Comparison of ENCODE assay signal across 9 cellular contexts in the genomic region with DNA sequence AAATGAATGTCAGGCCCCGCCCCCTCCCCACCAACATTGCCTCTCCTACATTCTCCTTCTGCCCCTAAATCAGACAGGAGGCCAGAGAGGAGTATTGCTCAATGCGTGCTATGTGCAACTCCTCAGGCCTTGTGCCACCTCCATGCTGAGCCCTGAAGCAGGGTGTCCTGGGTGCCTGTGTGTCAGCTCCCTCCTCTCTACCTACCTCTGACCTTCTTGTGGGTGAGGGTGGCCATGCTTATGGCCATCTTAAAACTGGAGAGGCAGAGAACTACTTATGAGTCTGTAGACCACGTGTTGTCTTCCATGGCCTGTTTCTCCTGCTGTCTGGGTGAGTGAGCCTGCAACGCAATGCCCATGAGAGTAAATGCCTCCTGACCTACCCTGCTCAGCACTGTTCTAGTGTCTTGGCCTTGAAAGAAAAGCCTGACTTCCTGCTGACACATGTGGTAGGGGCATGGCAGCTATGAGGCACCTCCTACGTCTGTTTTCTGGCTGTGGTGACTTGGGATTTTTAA. TPM values are rescaled to one million over a fixed set of nuclear protein-coding genes. Genes with fewer than 3 reads are reported as not detected.
DNase-seq lines count a peak whose midpoint lies in the region; ATAC-seq, FAIRE-seq and TF ChIP-seq lines count a peak whose summit lies in the region.
"Had no signal": no experiment of that assay in that cellular context is flagged by ENCODE, and none has a peak within 500 bp of the region (broad histone marks: within the 10 kb centered on the region; RNA-seq: fewer than 3 reads in every experiment).

No MANE protein-coding gene starts in this region.

- H3K4me3 ChIP-seq in AG10803 (ENCODE audit: low read length) (no peak overlapping the region), PC-3 (ENCODE audit: low read length) (no peak overlapping the region), bronchial epithelial cell (ENCODE audit: low read depth, low read length) (no peak overlapping the region), mucosa of descending colon (no peak overlapping the region), WERI-Rb-1 (ENCODE audit: low read depth, low read length) (no peak overlapping the region)

- 0 out of 2 replicates have a peak, but pooled peaks have one; percentile 12 for ATAC-seq in PC-3
- ATAC-seq in mucosa of descending colon, result peak; percentile 14
- ATAC-seq in esophagus mucosa, result no peak

- no peaks in the 10 kb centered on the region for H3F3A ChIP-seq in PC-3 (ENCODE audit: low read length, unreplicated experiment)

- TF ChIP-seq CTCF in AG10803 (conservative IDR thresholded peaks at IDR 0.05; ENCODE audit: low read length) (no peak), PC-3 (conservative IDR thresholded peaks at IDR 0.05; ENCODE audit: low read depth, low read length) (no peak), bronchial epithelial cell (IDR thresholded peaks at IDR 0.05; ENCODE audit: insufficient read depth, low read length, severe bottlenecking) (no peak), mucosa of descending colon (IDR thresholded peaks at IDR 0.05) (no peak), WERI-Rb-1 (IDR thresholded peaks at IDR 0.05; ENCODE audit: low read depth, low read length) (no peak)

- H3K4me2 ChIP-seq in PC-3 (ENCODE audit: low read length), result no peak overlapping the region

- BruUV-seq in PC-3 (replicated peaks; lab: Mats Ljungman, UMichigan), result no TSS peak

- H3K27me3 ChIP-seq in PC-3 (ENCODE audit: low read length), result no peaks in the 10 kb centered on the region
- H3K27me3 ChIP-seq in bronchial epithelial cell (ENCODE audit: control insufficient read depth, insufficient read depth, low read length), result no peaks in the 10 kb centered on the region
- H3K27me3 ChIP-seq in WERI-Rb-1 (ENCODE audit: insufficient read depth, low read depth, severe bottlenecking), result no peaks in the 10 kb centered on the region

- H3K9me3 ChIP-seq in PC-3 (ENCODE audit: low read length), result no peaks in the 10 kb centered on the region
- H3K9me3 ChIP-seq in mucosa of descending colon, result no peaks in the 10 kb centered on the region
- no peaks in the 10 kb centered on the region for H3K9me3 ChIP-seq in WERI-Rb-1 (ENCODE audit: severe bottlenecking)

- no peaks in the 10 kb centered on the region for H3K4me1 ChIP-seq in PC-3 (ENCODE audit: insufficient read depth, low read length)
- no peaks in the 10 kb centered on the region for H3K4me1 ChIP-seq in mucosa of descending colon (ENCODE audit: low read depth)

- H3K9ac ChIP-seq in PC-3 (ENCODE audit: low read length), result no peak overlapping the region

- H3K9me2 ChIP-seq in PC-3 (replicated peaks; ENCODE audit: low read length), result no peaks in the 10 kb centered on the region

- H2AFZ ChIP-seq in PC-3 (ENCODE audit: low read length), result no peak overlapping the region

- no peaks in the 10 kb centered on the region for H4K20me1 ChIP-seq in PC-3 (ENCODE audit: low read length)

- peak; percentile 47 for FAIRE-seq in bronchial epithelial cell (lab: Jason Lieb, UNC)

- CTCF ChIA-PET in PC-3 (lab: Charles Lee), result interaction anchor here (0.7 kb wide), 1 partner anchor 22 kb away, joined by 5 read pairs; no protein-coding TSS in a partner anchor

- H3K27ac ChIP-seq in PC-3 (ENCODE audit: low read length) (no peak overlapping the region), substantia nigra (ENCODE audit: low read depth, low read length, poor library complexity, severe bottlenecking) (no peak overlapping the region), WERI-Rb-1 (no peak overlapping the region)

- DNase-seq in AG10803 (ENCODE audit: low read depth), result peak; percentile 76
- no peak for DNase-seq in PC-3
- no peak for DNase-seq in bronchial epithelial cell (ENCODE audit: low read depth)
- no peak for DNase-seq in mucosa of descending colon
- DNase-seq in substantia nigra (lab: John Stamatoyannopoulos, UW), result no peak
- no peak for DNase-seq in WERI-Rb-1
- no peak for DNase-seq in NCI-H82 treated with DMSO at 0.1 percent for 48 hours (lab: John Stamatoyannopoulos, UW; ENCODE audit: unreplicated experiment)

- POLR2A ChIA-PET in PC-3 (lab: Charles Lee; ENCODE audit: unreplicated experiment), result interaction anchor here (0.6 kb wide), 1 partner anchor 27 kb away, joined by 7 read pairs; no protein-coding TSS in a partner anchor

- H3K36me3 ChIP-seq in PC-3 (ENCODE audit: low read depth, low read length) (peaks cover 52% of the 10 kb centered on the region; the same call in 1 of the 2 replicates), bronchial epithelial cell (ENCODE audit: control insufficient read depth, insufficient read depth, low read length) (peaks cover 19% of the 10 kb centered on the region), mucosa of descending colon (ENCODE audit: low read depth) (no peaks in the 10 kb centered on the region), WERI-Rb-1 (peaks cover 4% of the 10 kb centered on the region)

- intact Hi-C loops in PC-3 (cut with micrococcal nuclease), result no loop called here
- intact Hi-C loops in mucosa of descending colon (cut with DNase I, micrococcal nuclease), result no loop called here

- no peaks in the 10 kb centered on the region for H3K79me2 ChIP-seq in PC-3 (ENCODE audit: low read length)

RNA-seq across cellular contexts. Expression of a gene that starts 10.5 kb away (rescaled TPM):
- 124 and 162 TPM in 2 replicates for total RNA-seq in PC-3 (2014; rRNA removed)
- total RNA-seq in bronchial epithelial cell, result 25.7 and 36.3 TPM in 2 replicates
- total RNA-seq in mucosa of descending colon, result 100 to 1,000 TPM in 1 of 3 donors, 10 to 100 TPM in 1, 1 to 10 TPM in 1; 9.7 to 186 (median 32.5) TPM
- total RNA-seq in esophagus mucosa, result 25.0 TPM

RNA-seq across cellular contexts. Expression of a gene that starts 27.9 kb away (rescaled TPM):
- total RNA-seq in PC-3 (2014; rRNA removed) (22.9 and 34.5 TPM in 2 replicates), bronchial epithelial cell (2.4 and 3.6 TPM in 2 replicates), mucosa of descending colon (10 to 100 TPM; 20.7 to 24.7 (median 23.7) TPM), esophagus mucosa (22.2 TPM)

RNA-seq across cellular contexts. Expression of a gene that starts 34.3 kb away (rescaled TPM):
- 2.0 and 2.6 TPM in 2 replicates for total RNA-seq in PC-3 (2014; rRNA removed)
- total RNA-seq in bronchial epithelial cell, result 0.90 and 1.3 TPM in 2 replicates
- 10 to 100 TPM in 1 of 3 donors, 1 to 10 TPM in 2; 5.1 to 13.9 (median 9.3) TPM for total RNA-seq in mucosa of descending colon
- 2.0 TPM for total RNA-seq in esophagus mucosa

RNA-seq across cellular contexts. Expression of a gene that starts 40.1 kb away (rescaled TPM):
- total RNA-seq in PC-3 (2014; rRNA removed) (not detected in 2 replicates), bronchial epithelial cell (not detected in 2 replicates), mucosa of descending colon (not detected), esophagus mucosa (not detected)
- total RNA-seq: H7 had no signal
